ENCODE assay signal across 7 cellular contexts in genomic region chr20:49132995-49133451, GRCh38. TPM values are rescaled to one million over a fixed set of nuclear protein-coding genes. Genes with fewer than 3 reads are reported as not detected.
DNase-seq lines count a peak whose midpoint lies in the region; ATAC-seq and TF ChIP-seq lines count a peak whose summit lies in the region.

No MANE protein-coding gene starts in this region.

- ATAC-seq in RWPE2 (ENCODE audit: low read depth) (peak; percentile 74), GM19463 (IDR thresholded peaks at IDR 0.05; ENCODE audit: unreplicated experiment) (no peak), GM21447 (IDR thresholded peaks at IDR 0.05; ENCODE audit: unreplicated experiment) (no peak)

- DNase-seq in EL, result peak; percentile 69
- peak; percentile 58 for DNase-seq in HuH-7 (ENCODE audit: low spot score)
- DNase-seq in RWPE2 (ENCODE audit: low spot score), result no peak
- DNase-seq in endodermal cell, result peak; percentile 57
- DNase-seq in mesenchymal stem cell, result peak; percentile 79

- no peak overlapping the region for H2BK15ac ChIP-seq in mesenchymal stem cell (ENCODE audit: low read depth, poor library complexity, severe bottlenecking)

- peaks cover 5% of the 10 kb centered on the region for H3K4me1 Mint-ChIP-seq in endodermal cell

- H2AFZ ChIP-seq in mesenchymal stem cell (ENCODE audit: low read depth, low read length), result no peak overlapping the region

- H3K9ac ChIP-seq in endodermal cell (ENCODE audit: extremely low read depth, low read length, poor library complexity, severe bottlenecking) (no peak overlapping the region), mesenchymal stem cell (ENCODE audit: low read length) (no peak overlapping the region)

- H3K27me3 ChIP-seq in RWPE2 (ENCODE audit: insufficient read depth, poor library complexity, severe bottlenecking) (no peaks in the 10 kb centered on the region), endodermal cell (ENCODE audit: control insufficient read depth, insufficient read depth, low read length, poor library complexity, severe bottlenecking) (no peaks in the 10 kb centered on the region), mesenchymal stem cell (ENCODE audit: control insufficient read depth in 1 of 2, insufficient read depth in 1 of 2, low read length in 2 of 2) (no peaks in the 10 kb centered on the region)

- H3K4me1 ChIP-seq in RWPE2 (ENCODE audit: insufficient read depth, poor library complexity, severe bottlenecking) (no peaks in the 10 kb centered on the region), endodermal cell (ENCODE audit: control insufficient read depth, insufficient read depth, low read length) (no peaks in the 10 kb centered on the region), mesenchymal stem cell (ENCODE audit: control insufficient read depth, insufficient read depth, low read depth, low read length) (peaks cover 3% of the 10 kb centered on the region)

- H2AK5ac ChIP-seq in mesenchymal stem cell (ENCODE audit: low read length, severe bottlenecking), result no peak overlapping the region

- WGBS in endodermal cell (ENCODE audit: insufficient coverage in 1 of 2, insufficient read length in 1 of 2), 2 experiments, result 71 to 80% methylated on average over 4 to 5 of the region's 5 CpGs
- 56% methylated on average over 5 of the region's 5 CpGs for whole genome bisulfite sequencing in mesenchymal stem cell

- H3K4me3 ChIP-seq in RWPE2 (ENCODE audit: severe bottlenecking), result no peak overlapping the region
- H3K4me3 ChIP-seq in endodermal cell (ENCODE audit: low read length), result no peak overlapping the region
- no peak overlapping the region for H3K4me3 ChIP-seq in mesenchymal stem cell (ENCODE audit: insufficient read depth in 1 of 2, low read depth in 1 of 2, low read length in 2 of 2)

- H3K4me2 ChIP-seq in mesenchymal stem cell (ENCODE audit: low read length, poor library complexity, severe bottlenecking), result no peak overlapping the region

- H3K23ac ChIP-seq in mesenchymal stem cell (ENCODE audit: low read length in 2 of 2), result no peak overlapping the region

- peaks cover 57% of the 10 kb centered on the region for H3K36me3 Mint-ChIP-seq in endodermal cell (ENCODE audit: low read depth)

- no peak overlapping the region for H3K14ac ChIP-seq in mesenchymal stem cell (ENCODE audit: low read length in 2 of 2)

- H3K27ac ChIP-seq in RWPE2 (ENCODE audit: poor library complexity, severe bottlenecking) (no peak overlapping the region), endodermal cell (ENCODE audit: low read depth, low read length) (no peak overlapping the region), mesenchymal stem cell (ENCODE audit: low read length, poor library complexity, severe bottlenecking) (no peak overlapping the region)

- no peak overlapping the region for H4K8ac ChIP-seq in mesenchymal stem cell (ENCODE audit: low read length)

- H2BK12ac ChIP-seq in mesenchymal stem cell (ENCODE audit: low read length in 2 of 2), result no peak overlapping the region

- H2BK5ac ChIP-seq in mesenchymal stem cell (ENCODE audit: low read depth, low read length, poor library complexity, severe bottlenecking), result no peak overlapping the region

- H3K9me3 ChIP-seq in RWPE2 (ENCODE audit: severe bottlenecking) (no peaks in the 10 kb centered on the region), endodermal cell (ENCODE audit: control insufficient read depth, low read length) (no peaks in the 10 kb centered on the region), mesenchymal stem cell (ENCODE audit: control insufficient read depth, low read length) (no peaks in the 10 kb centered on the region)

- peak overlapping the region; percentile 70 for H3K27ac Mint-ChIP-seq in endodermal cell

- H4K91ac ChIP-seq in mesenchymal stem cell (ENCODE audit: low read length), result no peak overlapping the region

- H2BK120ac ChIP-seq in mesenchymal stem cell (ENCODE audit: low read depth, low read length), result no peak overlapping the region

- no peak overlapping the region for H3K4me3 Mint-ChIP-seq in endodermal cell

- H3K79me1 ChIP-seq in mesenchymal stem cell (replicated peaks; ENCODE audit: low read length, poor library complexity, severe bottlenecking), result peaks cover 30% of the 10 kb centered on the region

- no peak overlapping the region for H3K18ac ChIP-seq in mesenchymal stem cell (ENCODE audit: low read depth in 1 of 2, low read length in 2 of 2)

- no peak overlapping the region for H3K4ac ChIP-seq in mesenchymal stem cell (ENCODE audit: low read depth in 1 of 2, low read length in 2 of 2)

- H3K36me3 ChIP-seq in RWPE2 (ENCODE audit: low read depth) (peaks cover 65% of the 10 kb centered on the region), endodermal cell (ENCODE audit: control insufficient read depth, insufficient read depth, low read length) (peaks cover 47% of the 10 kb centered on the region), mesenchymal stem cell (ENCODE audit: control insufficient read depth in 1 of 2, insufficient read depth in 2 of 2, low read depth in 1 of 2, low read length in 2 of 2) (peaks cover 24 to 67% of the 10 kb centered on the region in 2 experiments)

- H3K27me3 Mint-ChIP-seq in endodermal cell (ENCODE audit: insufficient read depth), result no peaks in the 10 kb centered on the region

- peak; percentile 99 for TF ChIP-seq CTCF in RWPE2 (IDR thresholded peaks at IDR 0.05; ENCODE audit: poor library complexity, severe bottlenecking)
- TF ChIP-seq CTCF in endodermal cell (conservative IDR thresholded peaks at IDR 0.05), result peak; percentile 76

- H3K9me3 Mint-ChIP-seq in endodermal cell, result no peaks in the 10 kb centered on the region

RNA-seq across cellular contexts. Expression of gene STAU1, which starts 55.1 kb away (rescaled TPM):
- 10 to 100 TPM; 90.2 to 95.5 TPM for total RNA-seq in endodermal cell
- 85.0 TPM for polyA plus RNA-seq in endodermal cell (2013, experiment 1 of 2)
- polyA plus RNA-seq in endodermal cell (2013, experiment 2 of 2), result 80.5 TPM
- 80.8 TPM for polyA plus RNA-seq in mesenchymal stem cell (2013, experiment 1 of 2)
- polyA plus RNA-seq in mesenchymal stem cell (2013, experiment 2 of 2), result 80.1 TPM
